ENCODE assay signal across 7 cellular contexts in genomic region chr12:122752464-122753212, GRCh38. TPM values are rescaled to one million over a fixed set of nuclear protein-coding genes. Genes with fewer than 3 reads are reported as not detected.
DNase-seq lines count a peak whose midpoint lies in the region; ATAC-seq and TF ChIP-seq lines count a peak whose summit lies in the region.

DENR (plus strand) TSS chr12:122752824; CDS start chr12:122753702, 878 bp downstream.

- H4K20me1 ChIP-seq in hepatocyte (ENCODE audit: insufficient read depth, poor library complexity, severe bottlenecking) = no peaks in the 10 kb centered on the region

- H3K27ac ChIP-seq in hepatocyte = peak within 1 kb of the TSS; percentile 86

- peak within 1 kb of the TSS; percentile 45 for H3K4me3 ChIP-seq in hepatocyte

- H3K79me2 ChIP-seq in hepatocyte = peaks cover 42% of the 10 kb centered on the region

- peak within 1 kb of the TSS; percentile 91 for H3K4me2 ChIP-seq in hepatocyte

- peaks cover 11% of the 10 kb centered on the region for H3K4me1 ChIP-seq in hepatocyte (ENCODE audit: insufficient read depth)

- under 1% methylated on average over 49 of the region's 70 CpGs for WGBS in hepatocyte (ENCODE audit: low lambda C conversion rate, missing lambda C conversion rate)

- no peaks in the 10 kb centered on the region for H3K9me2 ChIP-seq in hepatocyte (replicated peaks; ENCODE audit: insufficient read depth)

- ATAC-seq in GM18508 (IDR thresholded peaks at IDR 0.05; ENCODE audit: insufficient read depth, unreplicated experiment) (peak; percentile 83), HG03025 (IDR thresholded peaks at IDR 0.05; ENCODE audit: low FRiP score, unreplicated experiment) (peak; percentile 83)

- H3K9me3 ChIP-seq in hepatocyte (ENCODE audit: low read depth) = no peaks in the 10 kb centered on the region

- no peaks in the 10 kb centered on the region for H3K27me3 ChIP-seq in hepatocyte

- DNase-seq in NCI-H2029 treated with DMSO at 0.1 percent for 48 hours (lab: John Stamatoyannopoulos, UW) = peak; percentile 90
- peak; percentile 99 for DNase-seq in T-helper 9 cell
- DNase-seq in astrocyte of the hippocampus (ENCODE audit: low read depth, low spot score) = peak; percentile 99
- peak; percentile 99 for DNase-seq in hepatocyte (ENCODE audit: low spot score)
- DNase-seq in renal cortical epithelial cell (ENCODE audit: low read depth) = peak; percentile 97

- H3K36me3 ChIP-seq in hepatocyte (replicated peaks; ENCODE audit: insufficient read depth, low read depth) = no peaks in the 10 kb centered on the region

- peak within 1 kb of the TSS; percentile 46 for H2AFZ ChIP-seq in hepatocyte

- TF ChIP-seq CTCF in hepatocyte (IDR thresholded peaks at IDR 0.05; ENCODE audit: poor library complexity) = peak; percentile 96

RNA-seq across cellular contexts. Expression of gene DENR, which starts in this region (rescaled TPM):
- total RNA-seq in hepatocyte = 42.5 and 42.6 TPM in 2 replicates
- polyA plus RNA-seq in hepatocyte = 62.8 and 64.8 TPM in 2 replicates
- 46.7 and 64.9 TPM in 2 replicates for total RNA-seq in renal cortical epithelial cell

Comparison
In these comparisons a context has a peak if more than half of its experiments do, and no peak if none do; other contexts are left out.
1. Peak in every context shown above with its lines: DNase-seq, ATAC-seq, H3K4me3 ChIP-seq and H3K27ac ChIP-seq.